ENCODE assay signal across 1 cellular context in the genomic region with DNA sequence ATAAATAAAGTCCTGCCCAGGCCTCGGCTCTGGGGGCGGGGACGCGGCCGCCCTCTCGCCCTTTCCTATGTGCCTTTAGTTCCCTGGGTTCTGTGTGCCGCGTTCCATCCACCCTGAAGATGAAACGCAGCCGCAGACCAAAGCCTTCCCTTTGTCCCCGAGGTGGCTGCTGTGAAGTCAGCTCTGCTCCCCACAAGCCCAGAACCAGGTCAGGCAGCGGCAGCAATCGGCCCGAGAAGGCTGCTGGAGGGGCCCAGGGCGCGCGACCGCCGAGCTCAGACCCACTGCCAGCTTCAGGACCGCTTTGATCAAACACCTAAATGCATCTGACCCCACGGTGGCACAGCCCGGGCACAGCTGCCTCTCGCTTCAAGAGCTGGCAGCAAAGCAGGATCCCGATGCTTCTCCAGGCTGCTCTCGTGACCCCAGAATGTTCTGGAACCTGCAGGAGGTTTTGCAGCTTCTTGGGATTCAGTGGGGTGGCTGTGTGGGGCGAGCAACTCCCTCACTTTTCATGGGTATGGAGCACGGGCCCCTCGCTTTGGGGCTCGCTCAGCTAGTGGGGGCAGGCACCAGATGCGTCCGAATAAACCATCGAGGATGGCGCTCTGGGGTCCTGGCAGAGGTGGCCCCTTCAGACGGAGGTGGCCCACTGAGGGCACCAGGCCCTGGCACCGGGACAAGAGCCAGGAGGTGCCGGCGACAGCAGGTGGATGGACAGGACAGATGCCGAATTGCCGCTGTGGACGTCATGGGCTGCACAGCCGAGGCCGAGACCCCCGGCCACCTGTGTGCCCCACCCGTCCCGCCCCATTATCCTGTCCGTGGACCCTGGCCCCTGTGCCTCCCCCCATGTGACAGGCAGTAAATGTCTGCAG.
TF ChIP-seq lines count a peak whose summit lies in the region.

No MANE protein-coding gene starts in this region.

TF ChIP-seq in H1, 55 proteins besides CTCF, POLR2A, EP300 and RAD21 (continued from another document):
- TF ChIP-seq SIN3A (conservative IDR thresholded peaks at IDR 0.05 in 1 of 2, IDR thresholded peaks at IDR 0.05 in 1 of 2; ENCODE audit: low read depth in 1 of 2, low read length in 2 of 2) (no peak), TEAD4 (IDR thresholded peaks at IDR 0.05; ENCODE audit: low read depth, low read length) (no peak), BRCA1 (IDR thresholded peaks at IDR 0.05; ENCODE audit: low read depth, low read length) (no peak), BCL11A (IDR thresholded peaks at IDR 0.05; ENCODE audit: low read depth in 2 of 2, low read length in 2 of 2) (no peak), RBBP5 (IDR thresholded peaks at IDR 0.05; ENCODE audit: borderline replicate concordance, low read depth, low read length) (no peak), SP1 (IDR thresholded peaks at IDR 0.05; ENCODE audit: low read depth, low read length) (no peak), PHF8 (conservative IDR thresholded peaks at IDR 0.05; ENCODE audit: low read depth, low read length) (no peak)
TF ChIP-seq in H1: peak in this region for 0.
